Comparison of ENCODE assay signal across 15 cellular contexts in the genomic region with DNA sequence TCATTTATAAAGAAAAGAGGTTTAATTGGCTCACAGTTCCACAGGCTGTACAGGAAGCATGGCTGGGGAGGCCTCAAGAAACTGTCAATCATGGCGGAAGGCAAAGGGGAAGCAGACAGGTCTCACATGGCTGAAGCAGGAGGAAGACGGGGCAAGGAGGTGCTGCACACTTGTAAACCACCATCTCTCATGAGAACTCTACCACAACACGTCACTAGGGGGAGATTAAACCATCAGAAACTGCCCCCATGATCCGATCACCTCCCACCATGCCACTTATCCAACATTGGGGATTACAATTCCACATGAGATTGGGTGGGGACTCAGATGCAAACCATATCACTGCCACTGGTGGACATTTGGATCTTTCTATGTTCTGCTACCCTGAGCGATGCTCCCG.
DNase-seq lines count a peak whose midpoint lies in the region; ATAC-seq and TF ChIP-seq lines count a peak whose summit lies in the region.
"Had no signal": no experiment of that assay in that cellular context is flagged by ENCODE, and none has a peak within 500 bp of the region (broad histone marks: within the 10 kb centered on the region; RNA-seq: fewer than 3 reads in every experiment).

No MANE protein-coding gene starts in this region.

- no peak overlapping the region for H3K4me3 Mint-ChIP-seq in activated T-cell treated with anti-CD3 and anti-CD28 coated beads, Interleukin-2, amount 50 U/mL, for 4 hours
- H3K4me3 Mint-ChIP-seq in WTC11 (no peak overlapping the region), progenitor cell of endocrine pancreas (ENCODE audit: low read depth) (no peak overlapping the region)
- H3K4me3 Mint-ChIP-seq: activated T-cell treated with anti-CD3 and anti-CD28 coated beads, Interleukin-2, amount 50 U/mL, for 72 hours had no signal

- TF ChIP-seq CTCF in WTC11 (IDR thresholded peaks at IDR 0.05) (no peak), progenitor cell of endocrine pancreas (IDR thresholded peaks at IDR 0.05; ENCODE audit: unreplicated experiment) (peak; percentile 39)

- peaks cover 39% of the 10 kb centered on the region for H3K27me3 Mint-ChIP-seq in activated T-cell treated with anti-CD3 and anti-CD28 coated beads, Interleukin-2, amount 50 U/mL, for 4 hours (ENCODE audit: low read depth)
- H3K27me3 Mint-ChIP-seq in WTC11 (ENCODE audit: low read depth) (peaks cover 7% of the 10 kb centered on the region), progenitor cell of endocrine pancreas (peaks cover 13% of the 10 kb centered on the region)

- H3K27ac Mint-ChIP-seq in WTC11 (no peak overlapping the region), progenitor cell of endocrine pancreas (no peak overlapping the region)
- H3K27ac Mint-ChIP-seq: activated T-cell treated with anti-CD3 and anti-CD28 coated beads, Interleukin-2, amount 50 U/mL, for 72 hours had no signal

- H3K36me3 Mint-ChIP-seq in activated T-cell treated with anti-CD3 and anti-CD28 coated beads, Interleukin-2, amount 50 U/mL, for 4 hours (ENCODE audit: insufficient read depth): no peaks in the 10 kb centered on the region
- H3K36me3 Mint-ChIP-seq in WTC11 (peaks cover 34% of the 10 kb centered on the region), progenitor cell of endocrine pancreas (ENCODE audit: insufficient read depth) (no peaks in the 10 kb centered on the region)

- H3K4me1 Mint-ChIP-seq in activated T-cell treated with anti-CD3 and anti-CD28 coated beads, Interleukin-2, amount 50 U/mL, for 4 hours (ENCODE audit: low read depth): no peaks in the 10 kb centered on the region
- H3K4me1 Mint-ChIP-seq in WTC11: no peaks in the 10 kb centered on the region
- no peaks in the 10 kb centered on the region for H3K4me1 Mint-ChIP-seq in progenitor cell of endocrine pancreas (ENCODE audit: low read depth)

- no peak for ATAC-seq in activated T-cell treated with anti-CD3 and anti-CD28 coated beads, Interleukin-2, amount 50 U/mL, for 4 hours
- ATAC-seq in WTC11: peak; percentile 68; the same call in 1 of the 2 replicates
- ATAC-seq in HG03439 (IDR thresholded peaks at IDR 0.05; ENCODE audit: unreplicated experiment): no peak
- no peak for ATAC-seq in HG02970 (IDR thresholded peaks at IDR 0.05; ENCODE audit: low FRiP score, unreplicated experiment)
- no peak for ATAC-seq in GM18867 (IDR thresholded peaks at IDR 0.05; ENCODE audit: unreplicated experiment)
- ATAC-seq: activated T-cell treated with anti-CD3 and anti-CD28 coated beads, Interleukin-2, amount 50 U/mL, for 72 hours had no signal

- POLR2A ChIA-PET in WTC11 (lab: Charles Lee): no interaction called here

- CTCF ChIA-PET in WTC11 (lab: Charles Lee): interaction anchor here (1.3 kb wide), 1 partner anchor 105 kb away, joined by 5 read pairs; no protein-coding TSS in a partner anchor

- DNase-seq in activated T-cell treated with anti-CD3 and anti-CD28 coated beads, Interleukin-2, amount 50 U/mL, for 48 hours: peak; percentile 9 to 13
- DNase-seq in activated T-cell treated with anti-CD3 and anti-CD28 coated beads, Interleukin-2, amount 50 U/mL, for 4 hours: no peak
- DNase-seq in HT-29 (ENCODE audit: low spot score): peak; percentile 21
- no peak for DNase-seq in WTC11 (ENCODE audit: low spot score)
- no peak for DNase-seq in progenitor cell of endocrine pancreas (ENCODE audit: low spot score, unreplicated experiment)
- DNase-seq: activated CD4-positive, alpha-beta T cell treated with anti-CD3 and anti-CD28 coated beads for 1 hour; activated T-cell treated with anti-CD3 and anti-CD28 coated beads, Interleukin-2, amount 50 U/mL, for 72 hours; DMS153; NCI-H2227 treated with DMSO at 0.1 percent for 48 hours; posterior cingulate gyrus; stimulated activated CD4-positive, alpha-beta T cell treated with anti-CD3 and anti-CD28 coated beads, Interleukin-12 subunit alpha, Interleukin-12 subunit beta, amount 100 ng/mL, for 4 hours; T-helper 1 cell had no signal

- peaks cover 4% of the 10 kb centered on the region for H3K9me3 Mint-ChIP-seq in activated T-cell treated with anti-CD3 and anti-CD28 coated beads, Interleukin-2, amount 50 U/mL, for 4 hours
- H3K9me3 Mint-ChIP-seq in WTC11: peaks cover 53% of the 10 kb centered on the region
- H3K9me3 Mint-ChIP-seq in progenitor cell of endocrine pancreas (ENCODE audit: low read depth): peaks cover 4% of the 10 kb centered on the region

TF ChIP-seq in WTC11, 78 proteins besides CTCF, POLR2A, EP300 and RAD21:
- TF ChIP-seq KAT7 (CRISPR knock-in tag; IDR thresholded peaks at IDR 0.05; ENCODE audit: borderline replicate concordance) (no peak), OVOL2 (CRISPR knock-in tag; IDR thresholded peaks at IDR 0.05; ENCODE audit: borderline replicate concordance) (no peak), NFE2L1 (CRISPR knock-in tag; IDR thresholded peaks at IDR 0.05) (no peak), NR1H2 (CRISPR knock-in tag; IDR thresholded peaks at IDR 0.05) (no peak)
- TF ChIP-seq, protein P1, sequence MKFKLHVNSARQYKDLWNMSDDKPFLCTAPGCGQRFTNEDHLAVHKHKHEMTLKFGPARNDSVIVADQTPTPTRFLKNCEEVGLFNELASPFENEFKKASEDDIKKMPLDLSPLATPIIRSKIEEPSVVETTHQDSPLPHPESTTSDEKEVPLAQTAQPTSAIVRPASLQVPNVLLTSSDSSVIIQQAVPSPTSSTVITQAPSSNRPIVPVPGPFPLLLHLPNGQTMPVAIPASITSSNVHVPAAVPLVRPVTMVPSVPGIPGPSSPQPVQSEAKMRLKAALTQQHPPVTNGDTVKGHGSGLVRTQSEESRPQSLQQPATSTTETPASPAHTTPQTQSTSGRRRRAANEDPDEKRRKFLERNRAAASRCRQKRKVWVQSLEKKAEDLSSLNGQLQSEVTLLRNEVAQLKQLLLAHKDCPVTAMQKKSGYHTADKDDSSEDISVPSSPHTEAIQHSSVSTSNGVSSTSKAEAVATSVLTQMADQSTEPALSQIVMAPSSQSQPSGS (CRISPR knock-in tag; IDR thresholded peaks at IDR 0.05; ENCODE audit: borderline replicate concordance, low read depth): no peak
- TF ChIP-seq, protein P2, sequence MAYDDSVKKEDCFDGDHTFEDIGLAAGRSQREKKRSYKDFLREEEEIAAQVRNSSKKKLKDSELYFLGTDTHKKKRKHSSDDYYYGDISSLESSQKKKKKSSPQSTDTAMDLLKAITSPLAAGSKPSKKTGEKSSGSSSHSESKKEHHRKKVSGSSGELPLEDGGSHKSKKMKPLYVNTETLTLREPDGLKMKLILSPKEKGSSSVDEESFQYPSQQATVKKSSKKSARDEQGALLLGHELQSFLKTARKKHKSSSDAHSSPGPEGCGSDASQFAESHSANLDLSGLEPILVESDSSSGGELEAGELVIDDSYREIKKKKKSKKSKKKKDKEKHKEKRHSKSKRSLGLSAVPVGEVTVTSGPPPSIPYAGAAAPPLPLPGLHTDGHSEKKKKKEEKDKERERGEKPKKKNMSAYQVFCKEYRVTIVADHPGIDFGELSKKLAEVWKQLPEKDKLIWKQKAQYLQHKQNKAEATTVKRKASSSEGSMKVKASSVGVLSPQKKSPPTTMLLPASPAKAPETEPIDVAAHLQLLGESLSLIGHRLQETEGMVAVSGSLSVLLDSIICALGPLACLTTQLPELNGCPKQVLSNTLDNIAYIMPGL (CRISPR knock-in tag; IDR thresholded peaks at IDR 0.05): no peak

Comparison
In these comparisons a context has a peak if more than half of its experiments do, and no peak if none do; other contexts are left out.
1. DNase-seq: peak in activated T-cell treated with anti-CD3 and anti-CD28 coated beads, Interleukin-2, amount 50 U/mL, for 48 hours (2 of 2) and HT-29 (single experiment); none in activated T-cell treated with anti-CD3 and anti-CD28 coated beads, Interleukin-2, amount 50 U/mL, for 4 hours (single experiment), WTC11 (single experiment) and progenitor cell of endocrine pancreas (single experiment).